Comparison of ENCODE assay signal across 8 cellular contexts in the genomic region with DNA sequence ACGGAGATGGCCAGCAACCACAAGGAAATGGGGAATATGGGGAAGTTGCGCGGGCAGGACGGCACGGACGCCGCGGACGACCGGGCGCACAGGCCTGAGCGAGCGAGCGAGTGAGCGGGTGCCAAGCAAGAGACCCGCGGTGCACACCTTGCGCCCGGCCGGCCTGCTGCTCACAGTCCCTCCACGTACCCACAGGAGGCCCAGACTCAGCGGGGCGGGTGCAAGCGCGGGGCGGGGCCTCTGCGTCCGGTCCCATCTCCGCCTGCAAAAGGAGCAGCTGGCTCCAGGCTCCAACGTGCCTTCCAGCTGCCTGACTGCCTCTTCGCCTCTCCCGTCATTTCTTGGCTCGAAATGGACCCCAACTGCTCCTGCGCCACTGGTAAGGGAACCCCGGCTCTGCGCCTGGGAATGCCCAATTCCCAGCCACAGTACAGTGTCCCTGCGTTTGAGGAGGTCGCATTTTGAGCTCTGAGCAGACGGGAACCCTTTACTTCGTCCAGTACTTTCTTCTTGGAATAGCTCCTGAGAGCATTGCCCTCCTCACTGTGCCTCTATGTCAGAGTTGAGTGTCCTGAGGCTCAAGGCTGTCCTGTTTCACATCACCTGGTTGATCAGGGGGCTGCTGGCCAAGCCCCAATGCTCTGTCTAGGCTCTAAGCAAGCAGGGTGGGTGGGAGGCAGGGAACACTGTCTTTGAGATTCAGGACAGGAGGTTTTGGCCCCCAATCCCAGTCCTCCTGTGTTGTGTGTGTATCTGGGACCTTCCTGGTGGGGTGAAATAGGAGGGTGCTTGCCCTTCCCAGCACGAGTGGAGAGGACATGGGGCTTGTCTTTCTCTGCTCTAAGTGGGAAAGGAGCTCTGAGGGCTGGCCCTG. TPM values are rescaled to one million over a fixed set of nuclear protein-coding genes. Genes with fewer than 3 reads are reported as not detected.
DNase-seq lines count a peak whose midpoint lies in the region; FAIRE-seq and TF ChIP-seq lines count a peak whose summit lies in the region.

No MANE protein-coding gene starts in this region.

- peak; percentile 39 for DNase-seq in CD1c-positive myeloid dendritic cell (ENCODE audit: extremely low spot score)
- DNase-seq in RWPE1 (ENCODE audit: low spot score), result no peak
- peak; percentile 83 for DNase-seq in choroid plexus epithelial cell (ENCODE audit: low read depth)
- DNase-seq in left kidney (ENCODE audit: low read depth, low spot score), result peak; percentile 75
- DNase-seq in stimulated activated CD4-positive, alpha-beta T cell treated with anti-CD3 and anti-CD28 coated beads, Interleukin-4, amount 100 ng/mL, for 1 hour, result peak; percentile 67
- DNase-seq in UCSD-AML1 (lab: John Stamatoyannopoulos, UW; ENCODE audit: unreplicated experiment), result no peak
- DNase-seq in GM12891 (ENCODE audit: insufficient read length, low spot score), result no peak
- DNase-seq in NCI-H187 treated with DMSO at 0.1 percent for 48 hours (lab: John Stamatoyannopoulos, UW), result no peak

- peak overlapping the region; percentile 26; the same call in 1 of the 2 replicates for H3K27ac ChIP-seq in RWPE1

- no peak for TF ChIP-seq POLR2A in GM12891 (IDR thresholded peaks at IDR 0.05; ENCODE audit: low read depth, low read length)

- CTCF ChIA-PET in RWPE1 (lab: Yijun Ruan, JAX), result no interaction called here

- POLR2A ChIA-PET in RWPE1 (lab: Yijun Ruan, JAX; ENCODE audit: low non-redundant PET), result interaction anchor here (1.0 kb wide), 1 partner anchor 9 kb away, joined by 3 read pairs; a partner anchor contains a TSS

- TF ChIP-seq CTCF in RWPE1 (conservative IDR thresholded peaks at IDR 0.05; ENCODE audit: low read depth), result no peak
- no peak for TF ChIP-seq CTCF in choroid plexus epithelial cell (conservative IDR thresholded peaks at IDR 0.05; ENCODE audit: low read depth, low read length)

- peak overlapping the region; percentile 60 for H3K4me3 ChIP-seq in choroid plexus epithelial cell (ENCODE audit: low read depth, low read length)

- FAIRE-seq in GM12891 (lab: Jason Lieb, UNC), result no peak

TF ChIP-seq in GM12891, 5 proteins besides CTCF, POLR2A, EP300 and RAD21:
- TF ChIP-seq POU2F2 (IDR thresholded peaks at IDR 0.05; ENCODE audit: low read depth, low read length) (no peak), TAF1 (IDR thresholded peaks at IDR 0.05; ENCODE audit: low read depth, low read length) (no peak), POLR2AphosphoS5 (IDR thresholded peaks at IDR 0.05; ENCODE audit: low read depth, low read length) (no peak), PAX5 (IDR thresholded peaks at IDR 0.05; ENCODE audit: insufficient read depth, low read length, severe bottlenecking) (no peak), SPI1 (IDR thresholded peaks at IDR 0.05; ENCODE audit: low read depth, low read length) (no peak)
TF ChIP-seq in GM12891: peak in this region for 0.

RNA-seq across cellular contexts. Expression of a gene that starts 8.1 kb away (rescaled TPM):
- 0.87 TPM for polyA plus RNA-seq in GM12891 (2012; ENCODE audit: low read depth, missing spikeins)

RNA-seq across cellular contexts. Expression of a gene that starts 9.1 kb away (rescaled TPM):
- 8.4 TPM for polyA plus RNA-seq in GM12891 (2012; ENCODE audit: low read depth, missing spikeins)

RNA-seq across cellular contexts. Expression of a gene that starts 15.0 kb away (rescaled TPM):
- polyA plus RNA-seq in GM12891 (2012; ENCODE audit: low read depth, missing spikeins), result not detected

RNA-seq across cellular contexts. Expression of a gene that starts 21.0 kb away (rescaled TPM):
- not detected for polyA plus RNA-seq in GM12891 (2012; ENCODE audit: low read depth, missing spikeins)

RNA-seq across cellular contexts. Expression of a gene that starts 28.1 kb away (rescaled TPM):
- polyA plus RNA-seq in GM12891 (2012; ENCODE audit: low read depth, missing spikeins), result 0.19 TPM

Comparison
In these comparisons a context has a peak if more than half of its experiments do, and no peak if none do; other contexts are left out.
1. DNase-seq: peak in CD1c-positive myeloid dendritic cell (single experiment), choroid plexus epithelial cell (single experiment), left kidney (single experiment) and stimulated activated CD4-positive, alpha-beta T cell treated with anti-CD3 and anti-CD28 coated beads, Interleukin-4, amount 100 ng/mL, for 1 hour (single experiment); none in RWPE1 (single experiment), UCSD-AML1 (single experiment), GM12891 (single experiment) and NCI-H187 treated with DMSO at 0.1 percent for 48 hours (single experiment).